In genomic region chr9:128634651-128635262, GRCh38 we compare ENCODE assay signal across 10 cellular contexts. TPM values are rescaled to one million over a fixed set of nuclear protein-coding genes. Genes with fewer than 3 reads are reported as not detected.
DNase-seq lines count a peak whose midpoint lies in the region; ATAC-seq and TF ChIP-seq lines count a peak whose summit lies in the region.
"Had no signal": no experiment of that assay in that cellular context is flagged by ENCODE, and none has a peak within 500 bp of the region (broad histone marks: within the 10 kb centered on the region; RNA-seq: fewer than 3 reads in every experiment).

No MANE protein-coding gene starts in this region.

- H3K9me3 ChIP-seq in PC-3 (ENCODE audit: low read length) (no peaks in the 10 kb centered on the region), endocrine pancreas (ENCODE audit: control insufficient read depth, low read length) (no peaks in the 10 kb centered on the region), mucosa of rectum (ENCODE audit: control insufficient read depth in 2 of 2, low read length in 2 of 2) (no peaks in the 10 kb centered on the region), tibial artery (no peaks in the 10 kb centered on the region)
- H3K9me3 ChIP-seq: gastrocnemius medialis had no signal

- no peak overlapping the region for H2AFZ ChIP-seq in PC-3 (ENCODE audit: low read length)

- H3K9ac ChIP-seq in PC-3 (ENCODE audit: low read length): 0 out of 2 replicates have a peak overlapping the region, but pooled peaks have one; percentile 10
- peak overlapping the region; percentile 6 for H3K9ac ChIP-seq in endocrine pancreas (ENCODE audit: control insufficient read depth, insufficient read depth, low read length)
- peak overlapping the region in 1 of 2 donors; percentile 14 for H3K9ac ChIP-seq in mucosa of rectum (ENCODE audit: low read depth in 1 of 2, low read length in 2 of 2)

- H3K4me2 ChIP-seq in PC-3 (ENCODE audit: low read length): peak overlapping the region; percentile 44; the same call in 1 of the 2 replicates

- peaks cover 23% of the 10 kb centered on the region for H3K4me1 ChIP-seq in PC-3 (ENCODE audit: insufficient read depth, low read length)
- no peaks in the 10 kb centered on the region for H3K4me1 ChIP-seq in endocrine pancreas (ENCODE audit: control insufficient read depth, insufficient read depth, low read length)
- H3K4me1 ChIP-seq in mucosa of rectum (ENCODE audit: control insufficient read depth in 2 of 2, insufficient read depth in 2 of 2, low read length in 2 of 2): peaks cover 13 to 22% of the 10 kb centered on the region in 2 donors
- H3K4me1 ChIP-seq in tibial artery: peaks cover 0 to 43% (median 26%) of the 10 kb centered on the region in 4 donors

- no TSS peak for BruUV-seq in PC-3 (replicated peaks; lab: Mats Ljungman, UMichigan)

- H3K27me3 ChIP-seq in PC-3 (ENCODE audit: low read length): no peaks in the 10 kb centered on the region
- no peaks in the 10 kb centered on the region for H3K27me3 ChIP-seq in endocrine pancreas (ENCODE audit: control insufficient read depth, insufficient read depth, low read length)
- no peaks in the 10 kb centered on the region for H3K27me3 ChIP-seq in mucosa of rectum (ENCODE audit: control insufficient read depth in 2 of 2, insufficient read depth in 2 of 2, low read length in 2 of 2)
- H3K27me3 ChIP-seq in tibial artery: no peaks in the 10 kb centered on the region
- H3K27me3 ChIP-seq: gastrocnemius medialis had no signal

- POLR2A ChIA-PET in PC-3 (lab: Charles Lee; ENCODE audit: unreplicated experiment) (interaction anchor here (0.6 kb wide), 2 partner anchors 11 to 102 kb away, joined by 3 to 4 read pairs; no protein-coding TSS in a partner anchor), HEK293T (lab: Yijun Ruan, JAX) (no interaction called here)

- no peak for TF ChIP-seq CTCF in PC-3 (conservative IDR thresholded peaks at IDR 0.05; ENCODE audit: low read depth, low read length)
- TF ChIP-seq CTCF in tibial artery (IDR thresholded peaks at IDR 0.05): no peak

- H3K9me2 ChIP-seq in PC-3 (replicated peaks; ENCODE audit: low read length): no peaks in the 10 kb centered on the region

- intact Hi-C loops in PC-3 (cut with micrococcal nuclease): loop anchor here (5.0 kb wide), 1 partner anchor 48 kb away; no protein-coding TSS in a partner anchor
- intact Hi-C loops in tibial artery (cut with DNase I; ENCODE audit: low total_unique reads): no loop called here

- no peaks in the 10 kb centered on the region; the same call in 1 of the 2 replicates for H3K36me3 ChIP-seq in PC-3 (ENCODE audit: low read depth, low read length)
- peaks cover 8% of the 10 kb centered on the region for H3K36me3 ChIP-seq in endocrine pancreas (ENCODE audit: control insufficient read depth, insufficient read depth, low read length)
- H3K36me3 ChIP-seq in mucosa of rectum (ENCODE audit: control insufficient read depth in 2 of 2, insufficient read depth in 2 of 2, low read length in 2 of 2): peaks cover 34 to 36% of the 10 kb centered on the region in 2 donors
- H3K36me3 ChIP-seq in tibial artery: peaks cover 44 to 57% (median 49%) of the 10 kb centered on the region in 3 donors

- no peak overlapping the region for H3K4me3 ChIP-seq in PC-3 (ENCODE audit: low read length)
- H3K4me3 ChIP-seq in endocrine pancreas (ENCODE audit: control insufficient read depth, insufficient read depth, low read length): no peak overlapping the region
- peak overlapping the region; percentile 20 to 28 for H3K4me3 ChIP-seq in mucosa of rectum (ENCODE audit: low read length in 2 of 2)
- H3K4me3 ChIP-seq in tibial artery: no peak overlapping the region
- H3K4me3 ChIP-seq: gastrocnemius medialis had no signal

- H3K79me2 ChIP-seq in PC-3 (ENCODE audit: low read length): no peaks in the 10 kb centered on the region

- H3F3A ChIP-seq in PC-3 (ENCODE audit: low read length, unreplicated experiment): no peaks in the 10 kb centered on the region

- H4K20me1 ChIP-seq in PC-3 (ENCODE audit: low read length): no peaks in the 10 kb centered on the region

- DNase-seq in PC-3 (no peak), tibial artery (no peak), SHP77 (lab: John Stamatoyannopoulos, UW) (no peak), HEK293T (ENCODE audit: extremely low spot score) (no peak), OCI-M2 (lab: John Stamatoyannopoulos, UW; ENCODE audit: unreplicated experiment) (no peak)
- DNase-seq in effector CD4-positive, alpha-beta T cell: no peak
- DNase-seq: NCI-H524 treated with DMSO at 0.1 percent for 48 hours had no signal

- peak overlapping the region; percentile 30 for H3K27ac ChIP-seq in PC-3 (ENCODE audit: low read length)
- H3K27ac ChIP-seq in mucosa of rectum (ENCODE audit: low read depth in 2 of 2, low read length in 2 of 2): peak overlapping the region; percentile 91
- H3K27ac ChIP-seq in tibial artery: peak overlapping the region; percentile 72 to 94

- ATAC-seq in PC-3: no peak

- CTCF ChIA-PET in PC-3 (lab: Charles Lee): interaction anchor here (0.8 kb wide), 1 partner anchor 89 kb away, joined by 3 read pairs; the partner anchor contains the start of gene ZDHHC12
- CTCF ChIA-PET in HEK293T (lab: Yijun Ruan, JAX): interaction anchor here (1.0 kb wide), 2 partner anchors 11 to 24 kb away, joined by 3 read pairs; no protein-coding TSS in a partner anchor

TF ChIP-seq in HEK293T, 16 proteins besides CTCF, POLR2A, EP300 and RAD21:
- TF ChIP-seq TARDBP (IDR thresholded peaks at IDR 0.05) (no peak), FOXK2 (IDR thresholded peaks at IDR 0.05) (no peak), ZNF384 (IDR thresholded peaks at IDR 0.05) (no peak), ELF4 (IDR thresholded peaks at IDR 0.05) (no peak), NFRKB (IDR thresholded peaks at IDR 0.05) (no peak), L3MBTL2 (conservative IDR thresholded peaks at IDR 0.05) (no peak), FOXA1 (IDR thresholded peaks at IDR 0.05) (no peak), FOXM1 (IDR thresholded peaks at IDR 0.05; ENCODE audit: borderline replicate concordance) (no peak), BHLHE40 (IDR thresholded peaks at IDR 0.05; ENCODE audit: borderline replicate concordance) (no peak), CTBP1 (IDR thresholded peaks at IDR 0.05; ENCODE audit: borderline replicate concordance) (no peak), SP1 (IDR thresholded peaks at IDR 0.05) (no peak), SUZ12 (IDR thresholded peaks at IDR 0.05) (no peak), PKNOX1 (IDR thresholded peaks at IDR 0.05) (no peak), ARNT (IDR thresholded peaks at IDR 0.05) (no peak), LEF1 (IDR thresholded peaks at IDR 0.05; ENCODE audit: borderline replicate concordance) (no peak), HDGF (IDR thresholded peaks at IDR 0.05; ENCODE audit: borderline replicate concordance) (no peak)

RNA-seq across cellular contexts. Expression of gene DYNC2I2, which starts 21.9 kb away (rescaled TPM):
- total RNA-seq in PC-3 (2014; rRNA removed): 185 and 196 TPM in 2 replicates

RNA-seq across cellular contexts. Expression of gene SET, which starts 54.3 kb away (rescaled TPM):
- total RNA-seq in PC-3 (2014; rRNA removed): 647 and 709 TPM in 2 replicates

Comparison
In these comparisons a context has a peak if more than half of its experiments do, and no peak if none do; other contexts are left out.
1. H3K27ac ChIP-seq: peak in every context shown above with its lines; median percentile 91 in mucosa of rectum; 83 in tibial artery; 30 in PC-3.
2. H3K4me3 ChIP-seq: peak in mucosa of rectum (2 of 2); none in PC-3 (single experiment), endocrine pancreas (single experiment) and tibial artery (0 of 2).